Comparison of ENCODE assay signal across 12 cellular contexts in the genomic region with DNA sequence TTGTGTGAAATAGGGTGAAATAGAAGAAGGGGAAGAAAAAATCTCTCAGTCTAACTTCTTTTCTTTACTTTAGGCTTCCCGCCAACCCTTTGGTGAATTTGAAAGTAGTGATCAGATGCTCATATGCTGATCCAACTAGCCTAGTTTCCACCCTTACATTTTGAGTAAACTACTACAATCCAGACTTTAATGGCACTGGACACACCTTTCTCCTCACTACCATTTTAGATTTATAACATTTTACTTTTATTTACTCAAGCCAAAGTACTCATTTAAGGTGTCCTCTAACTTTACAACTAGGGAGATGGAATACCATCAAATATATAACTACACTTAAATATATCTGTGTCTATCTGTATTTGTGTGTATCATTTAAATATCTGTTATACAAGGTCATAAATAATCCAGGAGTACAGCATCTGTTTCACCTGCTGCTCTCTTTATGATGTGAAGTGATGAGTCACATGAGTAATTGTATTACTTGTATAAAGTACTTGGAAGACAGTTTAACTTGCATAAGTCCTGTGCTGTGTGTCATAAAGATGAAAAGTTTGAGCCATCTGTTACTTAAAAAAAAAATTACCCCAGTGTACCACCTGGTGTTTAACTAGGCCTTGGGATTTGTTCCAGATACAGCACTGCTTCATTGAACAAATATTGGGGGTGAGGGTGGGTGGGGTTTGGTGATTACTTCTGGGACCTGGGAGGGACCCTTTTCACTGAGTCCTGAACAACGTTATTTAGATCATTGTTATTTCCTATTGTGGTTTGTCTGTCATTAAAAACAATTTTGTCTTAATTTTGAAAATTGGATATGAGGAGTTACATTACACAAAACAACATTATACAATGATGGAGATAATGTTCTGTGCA.
DNase-seq lines count a peak whose midpoint lies in the region; ATAC-seq and TF ChIP-seq lines count a peak whose summit lies in the region.
"Had no signal": no experiment of that assay in that cellular context is flagged by ENCODE, and none has a peak within 500 bp of the region (broad histone marks: within the 10 kb centered on the region; RNA-seq: fewer than 3 reads in every experiment).

No MANE protein-coding gene starts in this region.

- WGBS in endodermal cell (ENCODE audit: insufficient coverage in 1 of 2, insufficient read length in 1 of 2), 2 experiments = 100% methylated on average over 2 of the region's 2 CpGs; no CpG with 5 or more reads in 1 of the 2 experiments

- H3K36me3 Mint-ChIP-seq in glutamatergic neuron (ENCODE audit: unreplicated experiment) (no peaks in the 10 kb centered on the region), endodermal cell (ENCODE audit: low read depth) (no peaks in the 10 kb centered on the region)
- H3K36me3 Mint-ChIP-seq: IgD-negative memory B cell had no signal

- H3K9me3 Mint-ChIP-seq in glutamatergic neuron (ENCODE audit: unreplicated experiment) = peaks cover 2% of the 10 kb centered on the region
- H3K9me3 Mint-ChIP-seq in endodermal cell = no peaks in the 10 kb centered on the region
- H3K9me3 Mint-ChIP-seq: IgD-negative memory B cell; T-helper 2 cell treated with Interferon-gamma antibody and Interleukin-4, amounts not matched to agents 5 μg/mL and 100 μg/mL, for 36 hours had no signal

- no peak for TF ChIP-seq CTCF in glutamatergic neuron (IDR thresholded peaks at IDR 0.05; ENCODE audit: partially characterized antibody, unreplicated experiment)
- no peak for TF ChIP-seq CTCF in endodermal cell (conservative IDR thresholded peaks at IDR 0.05)

- H3K4me3 ChIP-seq in endodermal cell (ENCODE audit: low read length) = no peak overlapping the region
- H3K4me3 ChIP-seq: tibial artery had no signal

- H3K27me3 ChIP-seq in endodermal cell (ENCODE audit: control insufficient read depth, insufficient read depth, low read length, poor library complexity, severe bottlenecking) = no peaks in the 10 kb centered on the region
- H3K27me3 ChIP-seq: tibial artery had no signal

- H3K4me1 Mint-ChIP-seq in glutamatergic neuron (ENCODE audit: low read depth, unreplicated experiment) (peaks cover 55% of the 10 kb centered on the region), endodermal cell (peaks cover 40% of the 10 kb centered on the region)

- peak overlapping the region; percentile 70 for H3K27ac Mint-ChIP-seq in glutamatergic neuron (ENCODE audit: unreplicated experiment)
- H3K27ac Mint-ChIP-seq in endodermal cell = no peak overlapping the region
- H3K27ac Mint-ChIP-seq: T-helper 2 cell treated with Interferon-gamma antibody and Interleukin-4, amounts not matched to agents 5 μg/mL and 100 μg/mL, for 36 hours had no signal

- H3K27me3 Mint-ChIP-seq in glutamatergic neuron (ENCODE audit: unreplicated experiment) (no peaks in the 10 kb centered on the region), endodermal cell (ENCODE audit: insufficient read depth) (no peaks in the 10 kb centered on the region)
- H3K27me3 Mint-ChIP-seq: IgD-negative memory B cell had no signal

- ATAC-seq in HG03571 (IDR thresholded peaks at IDR 0.05; ENCODE audit: unreplicated experiment) = no peak

- DNase-seq in DMS153 (lab: John Stamatoyannopoulos, UW) (peak; percentile 92), HT1080 (ENCODE audit: low read depth) (peak; percentile 62), NCI-H524 treated with DMSO at 0.1 percent for 48 hours (lab: John Stamatoyannopoulos, UW) (peak; percentile 99), glutamatergic neuron (no peak), T-helper 9 cell (no peak), endodermal cell (no peak), substantia nigra (lab: John Stamatoyannopoulos, UW) (no peak)
- DNase-seq: midbrain, tibial artery had no signal

- H3K27ac ChIP-seq in endodermal cell (ENCODE audit: low read depth, low read length) (no peak overlapping the region), substantia nigra (ENCODE audit: low read depth, low read length, poor library complexity, severe bottlenecking) (no peak overlapping the region)
- H3K27ac ChIP-seq: tibial artery had no signal

- no peak overlapping the region for H3K4me3 Mint-ChIP-seq in glutamatergic neuron (ENCODE audit: unreplicated experiment)
- H3K4me3 Mint-ChIP-seq in endodermal cell = no peak overlapping the region
- H3K4me3 Mint-ChIP-seq: T-helper 2 cell treated with Interferon-gamma antibody and Interleukin-4, amounts not matched to agents 5 μg/mL and 100 μg/mL, for 36 hours had no signal

- no peaks in the 10 kb centered on the region for H3K36me3 ChIP-seq in endodermal cell (ENCODE audit: control insufficient read depth, insufficient read depth, low read length)
- H3K36me3 ChIP-seq: tibial artery had no signal

- H3K4me1 ChIP-seq in endodermal cell (ENCODE audit: control insufficient read depth, insufficient read depth, low read length) = peaks cover 10% of the 10 kb centered on the region
- H3K4me1 ChIP-seq: tibial artery had no signal

- H3K9me3 ChIP-seq in endodermal cell (ENCODE audit: control insufficient read depth, low read length) = no peaks in the 10 kb centered on the region
- H3K9me3 ChIP-seq: tibial artery had no signal

- no peak overlapping the region for H3K9ac ChIP-seq in endodermal cell (ENCODE audit: extremely low read depth, low read length, poor library complexity, severe bottlenecking)

Comparison
In these comparisons a context has a peak if more than half of its experiments do, and no peak if none do; other contexts are left out.
1. DNase-seq: peak in DMS153 (single experiment), HT1080 (single experiment) and NCI-H524 treated with DMSO at 0.1 percent for 48 hours (single experiment); none in glutamatergic neuron (single experiment), T-helper 9 cell (single experiment), endodermal cell (single experiment) and substantia nigra (0 of 49).